ENCODE assay signal across 10 cellular contexts in the genomic region with DNA sequence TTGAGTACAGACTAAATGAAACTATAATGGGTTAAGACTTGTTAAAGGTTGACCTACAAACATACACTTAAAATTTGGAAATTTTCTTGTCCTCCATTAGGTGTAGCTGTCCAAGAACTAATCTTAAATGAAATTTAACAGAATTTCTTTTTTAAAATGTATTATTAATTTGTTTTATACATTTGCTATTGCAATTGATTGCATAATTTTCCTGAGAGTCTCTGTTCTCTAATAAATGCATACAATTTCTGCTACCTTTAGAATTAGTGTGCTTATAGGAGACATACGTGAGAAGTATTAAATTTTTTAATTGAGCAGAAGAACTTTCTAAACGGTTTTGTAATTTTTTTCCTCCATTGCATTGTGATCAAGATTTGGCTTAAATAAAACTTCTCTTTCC. TPM values are rescaled to one million over a fixed set of nuclear protein-coding genes. Genes with fewer than 3 reads are reported as not detected.
DNase-seq lines count a peak whose midpoint lies in the region; ATAC-seq, FAIRE-seq and TF ChIP-seq lines count a peak whose summit lies in the region.
"Had no signal": no experiment of that assay in that cellular context is flagged by ENCODE, and none has a peak within 500 bp of the region (broad histone marks: within the 10 kb centered on the region; RNA-seq: fewer than 3 reads in every experiment).

No MANE protein-coding gene starts in this region.

- H2AFZ ChIP-seq in ACC112 (ENCODE audit: low read length, unreplicated experiment): no peak overlapping the region
- no peak overlapping the region for H2AFZ ChIP-seq in GM12878 (ENCODE audit: control insufficient read depth, low read depth, low read length)

- POLR2A ChIA-PET in GM12878 (lab: Charles Lee): interaction anchor here (0.6 to 3.2 kb wide), 6 partner anchors 31 to 875 kb away, joined by 3 to 12 read pairs (median 4); a partner anchor contains a TSS

- in situ Hi-C loops in GM12878 (cut with MboI): no loop called here

- TSS peak; percentile 56 for BruUV-seq in GM12878 (replicated peaks; lab: Mats Ljungman, UMichigan)

- CTCF ChIA-PET in GM12878 (lab: Yijun Ruan, JAX): interaction anchor here (0.6 to 8.3 kb wide), 10 partner anchors 43 to 1773 kb away, joined by 3 to 36 read pairs (median 4); a partner anchor contains a TSS

- H3K36me3 ChIP-seq in ACC112 (ENCODE audit: insufficient read depth, low read length) (0 out of 2 replicates have a peak, but pooled peaks cover 1% of the 10 kb centered on the region), GM12878 (ENCODE audit: control insufficient read depth in 2 of 2, insufficient read depth in 2 of 2, low read length in 1 of 2) (peaks cover 0 to 2% of the 10 kb centered on the region in 2 experiments; a peak in 1 of 4 replicates), mucosa of descending colon (ENCODE audit: low read depth) (no peaks in the 10 kb centered on the region), testis (ENCODE audit: low read depth, missing control alignments) (no peaks in the 10 kb centered on the region)

- ATAC-seq in GM12878 (no peak), mucosa of descending colon (no peak), HG03460 (IDR thresholded peaks at IDR 0.05; ENCODE audit: unreplicated experiment) (no peak)

- H3K27ac ChIP-seq in ACC112 (ENCODE audit: low read depth, low read length) (no peak overlapping the region), GM12878 (ENCODE audit: control insufficient read depth, insufficient read depth) (peak overlapping the region; percentile 74), testis (no peak overlapping the region)

- SMC1A ChIA-PET in GM12878 (lab: Charles Lee; ENCODE audit: uncharacterized antibody, unreplicated experiment): interaction anchor here (0.7 to 2.8 kb wide), 7 partner anchors 14 to 272 kb away, joined by 3 to 8 read pairs (median 3); no protein-coding TSS in a partner anchor

- TF ChIP-seq CTCF in HFF-Myc (IDR thresholded peaks at IDR 0.05; ENCODE audit: low read depth, low read length, missing control alignments): no peak
- TF ChIP-seq CTCF in GM12878 (IDR thresholded peaks at IDR 0.05 in 2 of 3, conservative IDR thresholded peaks at IDR 0.05 in 1 of 3; ENCODE audit: control insufficient read depth in 2 of 3, extremely low read depth in 1 of 3, insufficient read depth in 1 of 3, low read depth in 3 of 3, low read length in 3 of 3): no peak
- no peak for TF ChIP-seq CTCF in mucosa of descending colon (IDR thresholded peaks at IDR 0.05)
- TF ChIP-seq CTCF in testis (IDR thresholded peaks at IDR 0.05): no peak

- TF ChIP-seq RAD21 in GM12878 (IDR thresholded peaks at IDR 0.05; ENCODE audit: insufficient read depth, low read depth, low read length): no peak

- 24% methylated on average over 2 of the region's 2 CpGs for WGBS in GM12878 (ENCODE audit: insufficient coverage, insufficient replicate concordance, low lambda C conversion rate, missing lambda C conversion rate)
- 49 to 50% methylated on average over 2 of the region's 2 CpGs for WGBS in testis, 2 donors

- TF ChIP-seq EP300 in GM12878 (IDR thresholded peaks at IDR 0.05; ENCODE audit: borderline replicate concordance in 1 of 2, control insufficient read depth in 1 of 2, low read depth in 2 of 2, low read length in 2 of 2): no peak

- H3K79me2 ChIP-seq in ACC112 (ENCODE audit: control insufficient read depth, insufficient read depth, low read length, unreplicated experiment) (peaks cover 14% of the 10 kb centered on the region), GM12878 (ENCODE audit: control insufficient read depth, insufficient read depth, low read length) (peaks cover 46% of the 10 kb centered on the region)

- H3K4me1 ChIP-seq in ACC112 (ENCODE audit: control insufficient read depth, insufficient read depth, low read length, unreplicated experiment): peaks cover 21% of the 10 kb centered on the region
- no peaks in the 10 kb centered on the region for H3K4me1 ChIP-seq in GM12878 (ENCODE audit: control insufficient read depth, insufficient read depth, low read length)
- peaks cover 19% of the 10 kb centered on the region for H3K4me1 ChIP-seq in mucosa of descending colon (ENCODE audit: low read depth)
- no peaks in the 10 kb centered on the region for H3K4me1 ChIP-seq in testis

- H3K9ac ChIP-seq in GM12878 (ENCODE audit: control insufficient read depth, insufficient read depth, low read length): 0 out of 2 replicates have a peak overlapping the region, but pooled peaks have one; percentile 0

- FAIRE-seq in GM12878 (lab: Jason Lieb, UNC): no peak

- no peak for DNase-seq in HFF-Myc (ENCODE audit: extremely low read depth, low read depth)
- no peak for DNase-seq in GM12878 (ENCODE audit: low read depth, low spot score)
- no peak for DNase-seq in mucosa of descending colon
- DNase-seq in NK-92 (lab: John Stamatoyannopoulos, UW; ENCODE audit: unreplicated experiment): no peak
- DNase-seq in testis: no peak
- DNase-seq in dermis blood vessel endothelial cell: no peak
- DNase-seq: activated CD4-positive, CD25-positive, alpha-beta regulatory T cell treated with anti-CD3 and anti-CD28 coated beads, Interleukin-2, amount 50 U/mL, for 72 hours; stimulated activated CD4-positive, alpha-beta T cell treated with anti-CD3 and anti-CD28 coated beads, Interleukin-4, amount 100 ng/mL, for 4 hours had no signal

- intact Hi-C loops in GM12878 (cut with micrococcal nuclease; ENCODE audit: unreplicated experiment) (loop anchor here (5.0 kb wide), 1 partner anchor 252 kb away; a partner anchor contains a TSS), mucosa of descending colon (cut with DNase I, micrococcal nuclease) (no loop called here), testis (cut with DNase I; ENCODE audit: low total_unique reads) (no loop called here)

- H4K20me1 ChIP-seq in GM12878 (ENCODE audit: control insufficient read depth, insufficient read depth): no peaks in the 10 kb centered on the region

- H3K4me3 ChIP-seq in ACC112 (ENCODE audit: low read depth, low read length): peak overlapping the region; percentile 82
- H3K4me3 ChIP-seq in HFF-Myc (replicated peaks; ENCODE audit: low read depth, low read length): peak overlapping the region; percentile 91
- peak overlapping the region; percentile 87 for H3K4me3 ChIP-seq in GM12878
- peak overlapping the region; percentile 84 for H3K4me3 ChIP-seq in mucosa of descending colon
- peak overlapping the region in 1 of 2 donors; percentile 95 for H3K4me3 ChIP-seq in testis

- RAD21 ChIA-PET in GM12878 (lab: Charles Lee; ENCODE audit: unreplicated experiment): interaction anchor here (0.6 to 2.1 kb wide), 5 partner anchors 194 to 879 kb away, joined by 3 to 7 read pairs (median 4); no protein-coding TSS in a partner anchor

- peak overlapping the region; percentile 49 for H3K4me2 ChIP-seq in GM12878 (ENCODE audit: control insufficient read depth, insufficient read depth)

- H3K9me3 ChIP-seq in GM12878 (replicated peaks; ENCODE audit: control insufficient read depth, insufficient read depth, low read length): peaks cover 2% of the 10 kb centered on the region; the same call in 1 of the 3 replicates
- H3K9me3 ChIP-seq in mucosa of descending colon: no peaks in the 10 kb centered on the region
- no peaks in the 10 kb centered on the region for H3K9me3 ChIP-seq in testis

- TF ChIP-seq POLR2A in GM12878 (IDR thresholded peaks at IDR 0.05; ENCODE audit: low read depth, low read length): no peak
- no peak for TF ChIP-seq POLR2A in testis (IDR thresholded peaks at IDR 0.05)

- no peaks in the 10 kb centered on the region for H3K27me3 ChIP-seq in ACC112 (ENCODE audit: insufficient read depth, low read length)
- H3K27me3 ChIP-seq in GM12878 (replicated peaks in 1 of 2; ENCODE audit: control insufficient read depth in 2 of 2, insufficient read depth in 2 of 2, low read length in 1 of 2): no peaks in the 10 kb centered on the region
- no peaks in the 10 kb centered on the region for H3K27me3 ChIP-seq in testis

TF ChIP-seq in GM12878, 131 proteins besides CTCF, POLR2A, EP300 and RAD21 (continues in another document):
- no peak for TF ChIP-seq ETV6 (conservative IDR thresholded peaks at IDR 0.05 in 1 of 2, IDR thresholded peaks at IDR 0.05 in 1 of 2; ENCODE audit: borderline replicate concordance in 1 of 2, low read depth in 1 of 2)
- no peak for TF ChIP-seq JUNB (IDR thresholded peaks at IDR 0.05)
- TF ChIP-seq POLR2AphosphoS5 (IDR thresholded peaks at IDR 0.05; ENCODE audit: low read length): no peak

RNA-seq across cellular contexts. Expression of a gene that starts 1.5 kb away (rescaled TPM):
- total RNA-seq in GM12878 (2013; cell fraction: nucleolus; rRNA removed): 200 and 205 TPM in 2 replicates
- total RNA-seq in GM12878 (2014; rRNA removed) (15.9 and 24.4 TPM in 2 replicates), GM12878 (2014; rRNA removed; fragmentation: Illumina TruSeq; extraction: Trizol) (17.9 and 18.5 TPM in 2 replicates), GM12878 (2021) (12.0 and 14.2 TPM in 2 replicates), mucosa of descending colon (10 to 100 TPM; 42.1 to 63.3 (median 56.3) TPM), testis (10 to 100 TPM; 67.0 to 68.9 TPM), dermis blood vessel endothelial cell (15.7 and 22.5 TPM in 2 replicates)
- 1.5 TPM for polyA plus RNA-seq in GM12878 (2011; ENCODE audit: low read depth)
- polyA plus RNA-seq in GM12878 (2011; rRNA removed) (24.5 and 37.0 TPM in 2 replicates), GM12878 (2014; fragmentation: Illumina TruSeq; extraction: Trizol) (11.8 and 12.0 TPM in 2 replicates), GM12878 (2014; fragmentation: Nextera tagmentation; extraction: Ambion mirVana) (1 to 10 TPM; 3.9 to 4.4 TPM), GM12878 (2014; rRNA removed) (7.2 and 9.0 TPM in 2 replicates), GM12878 (2016; fragmentation: Nextera tagmentation; extraction: Ambion mirVana) (10 to 100 TPM; 13.1 to 14.8 TPM), testis (ENCODE audit: insufficient read depth, low read depth, low replicate concordance) (21.7 TPM)
- polyA plus RNA-seq in GM12878 (2011; cell fraction: cytosol; rRNA removed): 7.9 and 8.2 TPM in 2 replicates
- 28.9 and 32.4 TPM in 2 replicates for polyA plus RNA-seq in GM12878 (2011; cell fraction: nucleus; rRNA removed)
- polyA plus RNA-seq in GM12878 (2012): 3.3 and 5.5 TPM in 2 replicates
- polyA minus RNA-seq in GM12878 (2011; rRNA and poly(A)+ RNA removed): 41.1 and 52.8 TPM in 2 replicates
- polyA minus RNA-seq in GM12878 (2011; cell fraction: cytosol; rRNA and poly(A)+ RNA removed): 11.1 and 14.0 TPM in 2 replicates
- polyA minus RNA-seq in GM12878 (2011; cell fraction: nucleus; rRNA and poly(A)+ RNA removed): 65.2 and 115 TPM in 2 replicates
